In genomic region chr1:197902131-197902453, GRCh38 we compare ENCODE assay signal across 8 cellular contexts. TPM values are rescaled to one million over a fixed set of nuclear protein-coding genes. Genes with fewer than 3 reads are reported as not detected.
A peak's percentile ranks its signal among the peaks of the same experiment; 100 is the strongest.
DNase-seq lines count a peak whose midpoint lies in the region; ATAC-seq, FAIRE-seq and TF ChIP-seq lines count a peak whose summit lies in the region.

No MANE protein-coding gene starts in this region.

- no peak for TF ChIP-seq CTCF in GM12878 (IDR thresholded peaks at IDR 0.05 in 2 of 3, conservative IDR thresholded peaks at IDR 0.05 in 1 of 3; ENCODE audit: control insufficient read depth in 2 of 3, extremely low read depth in 1 of 3, insufficient read depth in 1 of 3, low read depth in 3 of 3, low read length in 3 of 3)

- no peak for TF ChIP-seq EP300 in GM12878 (IDR thresholded peaks at IDR 0.05; ENCODE audit: borderline replicate concordance in 1 of 2, control insufficient read depth in 1 of 2, low read depth in 2 of 2, low read length in 2 of 2)

- ATAC-seq in stimulated activated naive CD8-positive, alpha-beta T cell treated with anti-CD3 and anti-CD28 coated beads, Interleukin-15, Interleukin-2, amounts not matched to agents 100 U/mL and 50 U/mL, for 24 hours, result no peak
- no peak for ATAC-seq in GM12878

- FAIRE-seq in GM12878 (lab: Jason Lieb, UNC) (no peak), GM12891 (lab: Jason Lieb, UNC) (no peak)

- TF ChIP-seq POLR2A in GM12878 (IDR thresholded peaks at IDR 0.05; ENCODE audit: low read depth, low read length) (no peak), GM12891 (IDR thresholded peaks at IDR 0.05; ENCODE audit: low read depth, low read length) (no peak)

- H3K9me3 ChIP-seq in GM12878 (replicated peaks; ENCODE audit: control insufficient read depth, insufficient read depth, low read length) (no peaks in the 10 kb centered on the region), mesodermal cell (ENCODE audit: control insufficient read depth, low read length) (no peaks in the 10 kb centered on the region)

- BruUV-seq in GM12878 (replicated peaks; lab: Mats Ljungman, UMichigan), result no TSS peak

- peak overlapping the region; percentile 97 for H2AFZ ChIP-seq in GM12878 (ENCODE audit: control insufficient read depth, low read depth, low read length)

- TF ChIP-seq RAD21 in GM12878 (IDR thresholded peaks at IDR 0.05; ENCODE audit: insufficient read depth, low read depth, low read length), result no peak

- DNase-seq in stimulated activated naive CD8-positive, alpha-beta T cell treated with anti-CD3 and anti-CD28 coated beads, Interleukin-15, Interleukin-2, amounts not matched to agents 100 U/mL and 50 U/mL, for 24 hours, result no peak
- no peak for DNase-seq in GM12878 (ENCODE audit: low read depth, low spot score)
- no peak for DNase-seq in NCI-H1105 (lab: John Stamatoyannopoulos, UW)
- DNase-seq in KBM-7, result no peak
- no peak for DNase-seq in GM12891 (ENCODE audit: insufficient read length, low spot score)
- no peak for DNase-seq in activated CD4-positive, alpha-beta T cell treated with anti-CD3 and anti-CD28 coated beads, Interleukin-2, amount 50 U/mL, for 1 hour

- H3K9me3 Mint-ChIP-seq in stimulated activated naive CD8-positive, alpha-beta T cell treated with anti-CD3 and anti-CD28 coated beads, Interleukin-15, Interleukin-2, amounts not matched to agents 100 ng/mL and 50 ng/mL, for 24 hours, result no peaks in the 10 kb centered on the region

- in situ Hi-C loops in GM12878 (cut with MboI) (loop anchor here (25.0 kb wide), 1 partner anchor 785 kb away; no protein-coding TSS in a partner anchor), KBM-7 (cut with MboI; ENCODE audit: low pct_unique_long_range_greater_than_20kb, low sequenced_read_pairs) (no loop called here)

- intact Hi-C loops in GM12878 (cut with micrococcal nuclease; ENCODE audit: unreplicated experiment), result no loop called here

- SMC1A ChIA-PET in GM12878 (lab: Charles Lee; ENCODE audit: uncharacterized antibody, unreplicated experiment), result interaction anchor here (0.6 to 1.9 kb wide), 5 partner anchors 28 to 447 kb away, joined by 3 to 5 read pairs (median 3); no protein-coding TSS in a partner anchor

- no peaks in the 10 kb centered on the region for H3K36me3 Mint-ChIP-seq in stimulated activated naive CD8-positive, alpha-beta T cell treated with anti-CD3 and anti-CD28 coated beads, Interleukin-15, Interleukin-2, amounts not matched to agents 100 ng/mL and 50 ng/mL, for 24 hours (ENCODE audit: low read depth)

- H3K4me1 ChIP-seq in GM12878 (ENCODE audit: control insufficient read depth, insufficient read depth, low read length) (no peaks in the 10 kb centered on the region), mesodermal cell (ENCODE audit: control insufficient read depth, insufficient read depth, low read length, poor library complexity, severe bottlenecking) (peaks cover 4% of the 10 kb centered on the region)

- POLR2A ChIA-PET in GM12878 (lab: Charles Lee), result no interaction called here

- peak overlapping the region; percentile 68 for H3K9ac ChIP-seq in GM12878 (ENCODE audit: control insufficient read depth, insufficient read depth, low read length)

- no peaks in the 10 kb centered on the region for H3K79me2 ChIP-seq in GM12878 (ENCODE audit: control insufficient read depth, insufficient read depth, low read length)

- H3K36me3 ChIP-seq in GM12878 (ENCODE audit: control insufficient read depth in 2 of 2, insufficient read depth in 2 of 2, low read length in 1 of 2), result no peaks in the 10 kb centered on the region
- no peaks in the 10 kb centered on the region for H3K36me3 ChIP-seq in mesodermal cell (ENCODE audit: control insufficient read depth, insufficient read depth, low read length)

- CTCF ChIA-PET in GM12878 (lab: Yijun Ruan, JAX), result interaction anchor here (1.2 to 1.4 kb wide), 2 partner anchors 209 to 382 kb away, joined by 3 read pairs; no protein-coding TSS in a partner anchor

- H3K4me3 ChIP-seq in GM12878, result peak overlapping the region; percentile 65
- peak overlapping the region; percentile 59 for H3K4me3 ChIP-seq in mesodermal cell (ENCODE audit: extremely low read depth, insufficient read depth, low read length, poor library complexity, severe bottlenecking)

- peaks cover 56% of the 10 kb centered on the region for H3K27me3 Mint-ChIP-seq in stimulated activated naive CD8-positive, alpha-beta T cell treated with anti-CD3 and anti-CD28 coated beads, Interleukin-15, Interleukin-2, amounts not matched to agents 100 ng/mL and 50 ng/mL, for 24 hours

- peak overlapping the region; percentile 84 for H3K4me3 Mint-ChIP-seq in stimulated activated naive CD8-positive, alpha-beta T cell treated with anti-CD3 and anti-CD28 coated beads, Interleukin-15, Interleukin-2, amounts not matched to agents 100 ng/mL and 50 ng/mL, for 24 hours

- WGBS in GM12878 (ENCODE audit: insufficient coverage, insufficient replicate concordance, low lambda C conversion rate, missing lambda C conversion rate), result 14% methylated on average over 6 of the region's 6 CpGs
- WGBS in mesodermal cell (ENCODE audit: insufficient coverage in 2 of 2), 2 experiments, result 0 to 41% methylated on average over 4 to 6 of the region's 6 CpGs

- no peaks in the 10 kb centered on the region; a peak in 1 of 4 replicates for H3K27me3 ChIP-seq in GM12878 (replicated peaks in 1 of 2; ENCODE audit: control insufficient read depth in 2 of 2, insufficient read depth in 2 of 2, low read length in 1 of 2)

- RAD21 ChIA-PET in GM12878 (lab: Charles Lee; ENCODE audit: unreplicated experiment), result interaction anchor here (1.5 kb wide), 1 partner anchor 22 kb away, joined by 3 read pairs; no protein-coding TSS in a partner anchor

- H3K27ac ChIP-seq in GM12878 (ENCODE audit: control insufficient read depth, insufficient read depth) (0 out of 2 replicates have a peak overlapping the region, but pooled peaks have one; percentile 60), mesodermal cell (ENCODE audit: low read depth, low read length, severe bottlenecking) (peak overlapping the region; percentile 77)

- peaks cover 16% of the 10 kb centered on the region for H3K4me1 Mint-ChIP-seq in stimulated activated naive CD8-positive, alpha-beta T cell treated with anti-CD3 and anti-CD28 coated beads, Interleukin-15, Interleukin-2, amounts not matched to agents 100 ng/mL and 50 ng/mL, for 24 hours (ENCODE audit: low read depth)

- H4K20me1 ChIP-seq in GM12878 (ENCODE audit: control insufficient read depth, insufficient read depth), result no peaks in the 10 kb centered on the region

- H3K4me2 ChIP-seq in GM12878 (ENCODE audit: control insufficient read depth, insufficient read depth), result peak overlapping the region; percentile 43

- peak overlapping the region; percentile 80 for H3K27ac Mint-ChIP-seq in stimulated activated naive CD8-positive, alpha-beta T cell treated with anti-CD3 and anti-CD28 coated beads, Interleukin-15, Interleukin-2, amounts not matched to agents 100 ng/mL and 50 ng/mL, for 24 hours

TF ChIP-seq in GM12878, 131 proteins besides CTCF, POLR2A, EP300 and RAD21 (continues in another document):
- TF ChIP-seq TBL1XR1 (IDR thresholded peaks at IDR 0.05; ENCODE audit: low read depth, low read length) (no peak), PML (IDR thresholded peaks at IDR 0.05; ENCODE audit: low read length) (0 out of 2 replicates have a peak, but pooled peaks have one; percentile 20), ZNF274 (IDR thresholded peaks at IDR 0.05; ENCODE audit: insufficient read depth, insufficient read length) (no peak)

TF ChIP-seq in GM12891, 5 proteins besides CTCF, POLR2A, EP300 and RAD21 (continues in another document):
- no peak for TF ChIP-seq PAX5 (IDR thresholded peaks at IDR 0.05; ENCODE audit: insufficient read depth, low read length, severe bottlenecking)
- no peak for TF ChIP-seq POU2F2 (IDR thresholded peaks at IDR 0.05; ENCODE audit: low read depth, low read length)
- TF ChIP-seq SPI1 (IDR thresholded peaks at IDR 0.05; ENCODE audit: low read depth, low read length), result no peak

RNA-seq across cellular contexts. Expression of gene C1orf53, which starts 0.3 kb away (rescaled TPM):
- not detected in 2 replicates for total RNA-seq in GM12878 (2013; cell fraction: nucleolus; rRNA removed)
- total RNA-seq in GM12878 (2014; rRNA removed) (1.1 and 1.5 TPM in 2 replicates), GM12878 (2014; rRNA removed; fragmentation: Illumina TruSeq; extraction: Trizol) (0.31 and 0.92 TPM in 2 replicates), GM12878 (2021) (0.77 and 0.85 TPM in 2 replicates)
- polyA plus RNA-seq in GM12878 (2011; ENCODE audit: low read depth), result 1.0 TPM
- polyA plus RNA-seq in GM12878 (2011; rRNA removed) (0.39 and 0.56 TPM in 2 replicates), GM12878 (2014; fragmentation: Illumina TruSeq; extraction: Trizol) (0.66 TPM in 1 of 2 replicates, not detected in the other), GM12878 (2014; fragmentation: Nextera tagmentation; extraction: Ambion mirVana) (under 1 TPM; 0.39 to 0.42 TPM), GM12878 (2014; rRNA removed) (0.49 and 0.51 TPM in 2 replicates), GM12878 (2016; fragmentation: Nextera tagmentation; extraction: Ambion mirVana) (1 to 10 TPM; 4.2 to 5.4 TPM)
- 0.27 and 0.61 TPM in 2 replicates for polyA plus RNA-seq in GM12878 (2011; cell fraction: cytosol; rRNA removed)
- 0.34 TPM in 1 of 2 replicates, not detected in the other for polyA plus RNA-seq in GM12878 (2011; cell fraction: nucleus; rRNA removed)
- 0.43 and 0.56 TPM in 2 replicates for polyA plus RNA-seq in GM12878 (2012)
- not detected in 2 replicates for polyA minus RNA-seq in GM12878 (2011; rRNA and poly(A)+ RNA removed)
- polyA minus RNA-seq in GM12878 (2011; cell fraction: cytosol; rRNA and poly(A)+ RNA removed), result not detected in 2 replicates
- not detected in 2 replicates for polyA minus RNA-seq in GM12878 (2011; cell fraction: nucleus; rRNA and poly(A)+ RNA removed)
- 3.2 TPM for polyA plus RNA-seq in mesodermal cell (2013, experiment 1 of 2)
- polyA plus RNA-seq in mesodermal cell (2013, experiment 2 of 2), result 3.2 TPM
- polyA plus RNA-seq in GM12891 (2012; ENCODE audit: low read depth, missing spikeins), result 1.4 TPM

RNA-seq across cellular contexts. Expression of gene LHX9, which starts 15.1 kb away (rescaled TPM):
- total RNA-seq in GM12878 (2013; cell fraction: nucleolus; rRNA removed), result not detected in 2 replicates
- not detected in 2 replicates for total RNA-seq in GM12878 (2014; rRNA removed)
- total RNA-seq in GM12878 (2014; rRNA removed; fragmentation: Illumina TruSeq; extraction: Trizol), result not detected in 2 replicates
- not detected in 2 replicates for total RNA-seq in GM12878 (2021)
- not detected for polyA plus RNA-seq in GM12878 (2011; ENCODE audit: low read depth)
- polyA plus RNA-seq in GM12878 (2011; rRNA removed), result not detected in 2 replicates
- polyA plus RNA-seq in GM12878 (2011; cell fraction: cytosol; rRNA removed), result not detected in 2 replicates
- polyA plus RNA-seq in GM12878 (2011; cell fraction: nucleus; rRNA removed), result not detected in 2 replicates
- polyA plus RNA-seq in GM12878 (2012), result not detected in 2 replicates
- polyA plus RNA-seq in GM12878 (2014; fragmentation: Illumina TruSeq; extraction: Trizol), result not detected in 2 replicates
- not detected for polyA plus RNA-seq in GM12878 (2014; fragmentation: Nextera tagmentation; extraction: Ambion mirVana)
- not detected in 2 replicates for polyA plus RNA-seq in GM12878 (2014; rRNA removed)
- polyA plus RNA-seq in GM12878 (2016; fragmentation: Nextera tagmentation; extraction: Ambion mirVana), result not detected
- polyA minus RNA-seq in GM12878 (2011; rRNA and poly(A)+ RNA removed), result not detected in 2 replicates
- not detected in 2 replicates for polyA minus RNA-seq in GM12878 (2011; cell fraction: cytosol; rRNA and poly(A)+ RNA removed)
- polyA minus RNA-seq in GM12878 (2011; cell fraction: nucleus; rRNA and poly(A)+ RNA removed), result not detected in 2 replicates
- 1.3 TPM for polyA plus RNA-seq in mesodermal cell (2013, experiment 1 of 2)
- 0.30 TPM for polyA plus RNA-seq in mesodermal cell (2013, experiment 2 of 2)
- not detected for polyA plus RNA-seq in GM12891 (2012; ENCODE audit: low read depth, missing spikeins)
